Comparison of ENCODE assay signal across 8 cellular contexts in the genomic region with DNA sequence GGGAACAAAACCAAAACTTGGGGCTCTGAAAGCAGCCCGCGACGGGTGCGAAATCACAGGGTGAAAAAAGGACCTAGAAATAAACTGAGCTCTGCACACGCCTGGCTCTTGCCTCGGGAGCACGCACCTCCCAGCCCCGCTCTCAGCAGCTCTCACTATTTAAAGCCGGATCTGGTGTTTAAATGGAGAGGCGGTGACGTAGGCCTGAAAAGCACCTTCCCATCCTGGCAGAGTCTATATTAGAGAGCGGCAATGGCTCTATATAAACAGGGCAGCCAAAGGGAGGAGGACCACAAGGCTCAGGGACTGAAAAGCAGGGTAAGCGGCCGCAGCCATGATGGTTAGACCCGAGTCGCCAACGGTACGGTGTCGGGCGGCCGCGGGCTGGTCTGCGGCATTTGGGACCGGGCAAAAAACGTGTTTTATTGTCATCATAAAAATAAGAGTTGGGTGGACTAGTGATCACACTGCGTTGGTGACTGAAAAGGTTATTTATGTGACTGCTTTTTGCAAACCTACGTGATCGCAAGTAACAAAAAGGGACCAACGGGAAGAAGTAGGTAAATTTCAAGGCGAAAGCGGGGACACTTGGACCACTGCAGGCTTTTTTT. TPM values are rescaled to one million over a fixed set of nuclear protein-coding genes. Genes with fewer than 3 reads are reported as not detected.
DNase-seq lines count a peak whose midpoint lies in the region; ATAC-seq and TF ChIP-seq lines count a peak whose summit lies in the region.

No MANE protein-coding gene starts in this region.

- peak overlapping the region; percentile 100 for H3K27ac Mint-ChIP-seq in activated naive CD8-positive, alpha-beta T cell

- TF ChIP-seq CTCF in GM10266 (IDR thresholded peaks at IDR 0.05; ENCODE audit: control insufficient read depth, insufficient read depth, low read depth, missing control alignments) = no peak

- no peaks in the 10 kb centered on the region for H3K9me3 Mint-ChIP-seq in activated naive CD8-positive, alpha-beta T cell (ENCODE audit: low read depth)

- H3K36me3 Mint-ChIP-seq in activated naive CD8-positive, alpha-beta T cell = peaks cover 9% of the 10 kb centered on the region

- H3K4me3 Mint-ChIP-seq in activated naive CD8-positive, alpha-beta T cell = peak overlapping the region; percentile 100

- DNase-seq in GM10266 (ENCODE audit: extremely low spot score) = peak; percentile 86
- peak; percentile 99 for DNase-seq in NCI-H1092 treated with DMSO at 0.1 percent for 48 hours (lab: John Stamatoyannopoulos, UW)
- DNase-seq in glomerular endothelial cell (ENCODE audit: extremely low read depth, low read depth, low spot score) = peak; percentile 92
- DNase-seq in occipital lobe (lab: John Stamatoyannopoulos, UW) = peak; percentile 92

- ATAC-seq in HG02623 (IDR thresholded peaks at IDR 0.05; ENCODE audit: unreplicated experiment) (peak; percentile 50), SK-N-SH treated with all-trans-retinoic acid at 6 μM for 48 hours (peak; percentile 85)

- peaks cover 51% of the 10 kb centered on the region for H3K4me1 Mint-ChIP-seq in activated naive CD8-positive, alpha-beta T cell (ENCODE audit: low read depth)

- H3K27me3 Mint-ChIP-seq in activated naive CD8-positive, alpha-beta T cell = no peaks in the 10 kb centered on the region

- peak overlapping the region; percentile 98 for H3K27ac ChIP-seq in temporal lobe (ENCODE audit: low read depth, low read length)

TF ChIP-seq in SK-N-SH treated with all-trans-retinoic acid at 6 μM for 48 hours, 23 proteins besides CTCF, POLR2A, EP300 and RAD21:
- TF ChIP-seq SNAI2 (CRISPR knock-in tag; IDR thresholded peaks at IDR 0.05) (peak; percentile 53; the same call in 1 of the 2 replicates), ZFP30 (CRISPR knock-in tag; IDR thresholded peaks at IDR 0.05) (peak; percentile 7; the same call in 1 of the 2 replicates), TOX (CRISPR knock-in tag; IDR thresholded peaks at IDR 0.05; ENCODE audit: borderline replicate concordance) (peak; percentile 29; the same call in 1 of the 2 replicates), ZNF565 (CRISPR knock-in tag; conservative IDR thresholded peaks at IDR 0.05; ENCODE audit: low read depth) (no peak), ESRRG (CRISPR knock-in tag; IDR thresholded peaks at IDR 0.05) (0 out of 2 replicates have a peak, but pooled peaks have one; percentile 45), ZFP3 (CRISPR knock-in tag; IDR thresholded peaks at IDR 0.05) (no peak), ARNTL (CRISPR knock-in tag; IDR thresholded peaks at IDR 0.05; ENCODE audit: borderline replicate concordance, low read depth) (no peak), PPARA (CRISPR knock-in tag; IDR thresholded peaks at IDR 0.05; ENCODE audit: borderline replicate concordance) (no peak), GLIS3 (CRISPR knock-in tag; IDR thresholded peaks at IDR 0.05) (no peak), RARB (CRISPR knock-in tag; IDR thresholded peaks at IDR 0.05) (0 out of 2 replicates have a peak, but pooled peaks have one; percentile 61), ZNF70 (CRISPR knock-in tag; IDR thresholded peaks at IDR 0.05) (no peak), ISL1 (CRISPR knock-in tag; IDR thresholded peaks at IDR 0.05) (no peak), ZNF8 (CRISPR knock-in tag; IDR thresholded peaks at IDR 0.05) (peak; percentile 39; the same call in 1 of the 2 replicates), ZC3H10 (CRISPR knock-in tag; IDR thresholded peaks at IDR 0.05) (0 out of 2 replicates have a peak, but pooled peaks have one; percentile 28), TCF4 (CRISPR knock-in tag; IDR thresholded peaks at IDR 0.05; ENCODE audit: borderline replicate concordance) (no peak)
- TF ChIP-seq, protein P1, sequence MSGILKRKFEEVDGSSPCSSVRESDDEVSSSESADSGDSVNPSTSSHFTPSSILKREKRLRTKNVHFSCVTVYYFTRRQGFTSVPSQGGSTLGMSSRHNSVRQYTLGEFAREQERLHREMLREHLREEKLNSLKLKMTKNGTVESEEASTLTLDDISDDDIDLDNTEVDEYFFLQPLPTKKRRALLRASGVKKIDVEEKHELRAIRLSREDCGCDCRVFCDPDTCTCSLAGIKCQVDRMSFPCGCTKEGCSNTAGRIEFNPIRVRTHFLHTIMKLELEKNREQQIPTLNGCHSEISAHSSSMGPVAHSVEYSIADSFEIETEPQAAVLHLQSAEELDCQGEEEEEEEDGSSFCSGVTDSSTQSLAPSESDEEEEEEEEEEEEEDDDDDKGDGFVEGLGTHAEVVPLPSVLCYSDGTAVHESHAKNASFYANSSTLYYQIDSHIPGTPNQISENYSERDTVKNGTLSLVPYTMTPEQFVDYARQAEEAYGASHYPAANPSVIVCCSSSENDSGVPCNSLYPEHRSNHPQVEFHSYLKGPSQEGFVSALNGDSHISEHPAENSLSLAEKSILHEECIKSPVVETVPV (CRISPR knock-in tag; IDR thresholded peaks at IDR 0.05) = 0 out of 2 replicates have a peak, but pooled peaks have one; percentile 32
- TF ChIP-seq, protein P2, sequence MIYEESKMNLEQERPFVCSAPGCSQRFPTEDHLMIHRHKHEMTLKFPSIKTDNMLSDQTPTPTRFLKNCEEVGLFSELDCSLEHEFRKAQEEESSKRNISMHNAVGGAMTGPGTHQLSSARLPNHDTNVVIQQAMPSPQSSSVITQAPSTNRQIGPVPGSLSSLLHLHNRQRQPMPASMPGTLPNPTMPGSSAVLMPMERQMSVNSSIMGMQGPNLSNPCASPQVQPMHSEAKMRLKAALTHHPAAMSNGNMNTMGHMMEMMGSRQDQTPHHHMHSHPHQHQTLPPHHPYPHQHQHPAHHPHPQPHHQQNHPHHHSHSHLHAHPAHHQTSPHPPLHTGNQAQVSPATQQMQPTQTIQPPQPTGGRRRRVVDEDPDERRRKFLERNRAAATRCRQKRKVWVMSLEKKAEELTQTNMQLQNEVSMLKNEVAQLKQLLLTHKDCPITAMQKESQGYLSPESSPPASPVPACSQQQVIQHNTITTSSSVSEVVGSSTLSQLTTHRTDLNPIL (CRISPR knock-in tag; IDR thresholded peaks at IDR 0.05; ENCODE audit: low read depth) = no peak

RNA-seq across cellular contexts. Expression of a gene that starts 1.4 kb away (rescaled TPM):
- total RNA-seq in glomerular endothelial cell = 15.4 and 19.6 TPM in 2 replicates
- total RNA-seq in occipital lobe = 70.7 TPM
- total RNA-seq in temporal lobe = 47.0 TPM

Comparison
In these comparisons a context has a peak if more than half of its experiments do, and no peak if none do; other contexts are left out.
1. Peak in every context shown above with its lines: DNase-seq, ATAC-seq and H3K27ac ChIP-seq.